In genomic region chr2:604826-605524, GRCh38 we compare ENCODE assay signal across 3 cellular contexts.
TF ChIP-seq lines count a peak whose summit lies in the region.

No MANE protein-coding gene starts in this region.

TF ChIP-seq in HEK293, 187 proteins besides CTCF, POLR2A, EP300 and RAD21 (continued from another document):
- peak; percentile 83 for TF ChIP-seq ZNF18 (tag by site-specific recombination; IDR thresholded peaks at IDR 0.05)
- peak; percentile 72; the same call in 1 of the 2 replicates for TF ChIP-seq ZNF239 (tag by site-specific recombination; IDR thresholded peaks at IDR 0.05)
- no peak for TF ChIP-seq ZNF202 (tag by site-specific recombination; IDR thresholded peaks at IDR 0.05; ENCODE audit: borderline replicate concordance)

TF ChIP-seq in GM12878, 131 proteins besides CTCF, POLR2A, EP300 and RAD21 (continued from another document):
- peak; percentile 13 for TF ChIP-seq NR2C2 (IDR thresholded peaks at IDR 0.05; ENCODE audit: borderline replicate concordance, control insufficient read depth, insufficient read length, low read depth)
- TF ChIP-seq KDM1A (IDR thresholded peaks at IDR 0.05; ENCODE audit: borderline replicate concordance) = no peak
- TF ChIP-seq, protein P1, sequence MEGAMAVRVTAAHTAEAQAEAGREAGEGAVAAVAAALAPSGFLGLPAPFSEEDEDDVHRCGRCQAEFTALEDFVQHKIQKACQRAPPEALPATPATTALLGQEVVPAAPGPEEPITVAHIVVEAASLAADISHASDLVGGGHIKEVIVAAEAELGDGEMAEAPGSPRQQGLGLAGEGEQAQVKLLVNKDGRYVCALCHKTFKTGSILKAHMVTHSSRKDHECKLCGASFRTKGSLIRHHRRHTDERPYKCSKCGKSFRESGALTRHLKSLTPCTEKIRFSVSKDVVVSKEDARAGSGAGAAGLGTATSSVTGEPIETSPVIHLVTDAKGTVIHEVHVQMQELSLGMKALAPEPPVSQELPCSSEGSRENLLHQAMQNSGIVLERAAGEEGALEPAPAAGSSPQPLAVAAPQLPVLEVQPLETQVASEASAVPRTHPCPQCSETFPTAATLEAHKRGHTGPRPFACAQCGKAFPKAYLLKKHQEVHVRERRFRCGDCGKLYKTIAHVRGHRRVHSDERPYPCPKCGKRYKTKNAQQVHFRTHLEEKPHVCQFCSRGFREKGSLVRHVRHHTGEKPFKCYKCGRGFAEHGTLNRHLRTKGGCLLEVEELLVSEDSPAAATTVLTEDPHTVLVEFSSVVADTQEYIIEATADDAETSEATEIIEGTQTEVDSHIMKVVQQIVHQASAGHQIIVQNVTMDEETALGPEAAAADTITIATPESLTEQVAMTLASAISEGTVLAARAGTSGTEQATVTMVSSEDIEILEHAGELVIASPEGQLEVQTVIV (IDR thresholded peaks at IDR 0.05; ENCODE audit: borderline replicate concordance, partially characterized antibody) = peak; percentile 8
- no peak for TF ChIP-seq FOXK2 (IDR thresholded peaks at IDR 0.05)
TF ChIP-seq in GM12878: peak in this region for 3.

TF ChIP-seq in SK-N-SH treated with all-trans-retinoic acid at 6 μM for 48 hours, 23 proteins besides CTCF, POLR2A, EP300 and RAD21 (continued from another document):
- TF ChIP-seq, protein P2, sequence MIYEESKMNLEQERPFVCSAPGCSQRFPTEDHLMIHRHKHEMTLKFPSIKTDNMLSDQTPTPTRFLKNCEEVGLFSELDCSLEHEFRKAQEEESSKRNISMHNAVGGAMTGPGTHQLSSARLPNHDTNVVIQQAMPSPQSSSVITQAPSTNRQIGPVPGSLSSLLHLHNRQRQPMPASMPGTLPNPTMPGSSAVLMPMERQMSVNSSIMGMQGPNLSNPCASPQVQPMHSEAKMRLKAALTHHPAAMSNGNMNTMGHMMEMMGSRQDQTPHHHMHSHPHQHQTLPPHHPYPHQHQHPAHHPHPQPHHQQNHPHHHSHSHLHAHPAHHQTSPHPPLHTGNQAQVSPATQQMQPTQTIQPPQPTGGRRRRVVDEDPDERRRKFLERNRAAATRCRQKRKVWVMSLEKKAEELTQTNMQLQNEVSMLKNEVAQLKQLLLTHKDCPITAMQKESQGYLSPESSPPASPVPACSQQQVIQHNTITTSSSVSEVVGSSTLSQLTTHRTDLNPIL (CRISPR knock-in tag; IDR thresholded peaks at IDR 0.05; ENCODE audit: low read depth) = no peak
- TF ChIP-seq ZFP30 (CRISPR knock-in tag; IDR thresholded peaks at IDR 0.05) (no peak), ZFP3 (CRISPR knock-in tag; IDR thresholded peaks at IDR 0.05) (no peak), TSHZ2 (CRISPR knock-in tag; IDR thresholded peaks at IDR 0.05) (no peak), OSR1 (CRISPR knock-in tag; IDR thresholded peaks at IDR 0.05) (no peak), BACH2 (CRISPR knock-in tag; IDR thresholded peaks at IDR 0.05; ENCODE audit: borderline replicate concordance) (no peak), CSRNP3 (CRISPR knock-in tag; IDR thresholded peaks at IDR 0.05) (no peak), SNAI2 (CRISPR knock-in tag; IDR thresholded peaks at IDR 0.05) (no peak), PATZ1 (CRISPR knock-in tag; IDR thresholded peaks at IDR 0.05; ENCODE audit: borderline replicate concordance) (no peak), ESRRG (CRISPR knock-in tag; IDR thresholded peaks at IDR 0.05) (no peak), ARNTL (CRISPR knock-in tag; IDR thresholded peaks at IDR 0.05; ENCODE audit: borderline replicate concordance, low read depth) (no peak), TCF4 (CRISPR knock-in tag; IDR thresholded peaks at IDR 0.05; ENCODE audit: borderline replicate concordance) (no peak)
TF ChIP-seq in SK-N-SH treated with all-trans-retinoic acid at 6 μM for 48 hours: peak in this region for 0.
